Comparison of ENCODE assay signal across 1 cellular context in the genomic region with DNA sequence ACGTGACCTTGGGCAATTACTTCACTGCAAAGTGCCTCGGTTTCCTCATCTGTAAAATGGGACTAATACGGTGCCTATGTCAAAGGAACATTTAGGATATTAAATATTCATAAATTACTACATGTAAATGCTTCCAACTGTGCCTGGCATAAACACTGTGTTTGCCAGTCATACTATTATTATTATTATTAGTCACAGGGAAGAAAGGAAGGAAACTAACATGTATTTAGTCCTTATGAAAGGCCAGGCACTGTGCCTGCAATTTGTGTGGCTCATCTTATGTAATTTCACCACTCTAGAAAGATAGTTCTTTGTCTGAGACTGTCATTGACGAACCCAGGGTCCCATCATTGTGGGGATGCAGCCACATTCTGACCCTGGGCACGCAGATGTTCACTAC.
TF ChIP-seq lines count a peak whose summit lies in the region.

No MANE protein-coding gene starts in this region.

TF ChIP-seq in GM12878, 131 proteins besides CTCF, POLR2A, EP300 and RAD21:
- TF ChIP-seq JUNB (IDR thresholded peaks at IDR 0.05) (peak; percentile 20; the same call in 1 of the 2 replicates), ATF7 (IDR thresholded peaks at IDR 0.05; ENCODE audit: low read depth) (no peak), TARDBP (IDR thresholded peaks at IDR 0.05; ENCODE audit: borderline replicate concordance) (no peak)
